In genomic region chr6:166342293-166343156, GRCh38 we compare ENCODE assay signal across 8 cellular contexts. TPM values are rescaled to one million over a fixed set of nuclear protein-coding genes. Genes with fewer than 3 reads are reported as not detected.
A peak's percentile ranks its signal among the peaks of the same experiment; 100 is the strongest.
DNase-seq lines count a peak whose midpoint lies in the region; ATAC-seq, FAIRE-seq and TF ChIP-seq lines count a peak whose summit lies in the region.

Gene SFT2D1 (minus strand): TSS chr6:166342545. CDS start chr6:166342481, 64 bp downstream.

- peaks cover 46% of the 10 kb centered on the region for H3K79me2 ChIP-seq in endothelial cell of umbilical vein (ENCODE audit: control insufficient read depth, insufficient read depth, low read length)

- H3K9me3 ChIP-seq in CD8-positive, alpha-beta memory T cell (ENCODE audit: low read length): no peaks in the 10 kb centered on the region
- H3K9me3 ChIP-seq in NT2/D1 (ENCODE audit: insufficient read depth, low read length): no peaks in the 10 kb centered on the region
- H3K9me3 ChIP-seq in endothelial cell of umbilical vein (replicated peaks; ENCODE audit: control insufficient read depth, insufficient read depth, low read length): no peaks in the 10 kb centered on the region

- intact Hi-C loops in endothelial cell of umbilical vein (cut with micrococcal nuclease): loop anchor here (1.0 to 5.0 kb wide), 4 partner anchors 23 to 285 kb away; partner anchors contain the start of gene RPS6KA2

- H3K36me3 Mint-ChIP-seq in CD8-positive, alpha-beta memory T cell: peaks cover 0 to 17% (median 1%) of the 10 kb centered on the region in 3 donors

- dilution Hi-C loops in endothelial cell of umbilical vein (cut with MboI; ENCODE audit: extremely low pct_ligation_motif_present, low sequenced_read_pairs): no loop called here

- H3K27me3 ChIP-seq in CD8-positive, alpha-beta memory T cell (ENCODE audit: insufficient read depth, low read length, poor library complexity, severe bottlenecking): no peaks in the 10 kb centered on the region
- H3K27me3 ChIP-seq in NT2/D1 (ENCODE audit: insufficient read depth, insufficient read length) (no peaks in the 10 kb centered on the region), endothelial cell of umbilical vein (ENCODE audit: control insufficient read depth in 2 of 2, insufficient read depth in 2 of 2, low read length in 2 of 2) (peaks cover 2 to 4% of the 10 kb centered on the region in 2 experiments)

- peaks cover 0 to 3% of the 10 kb centered on the region in 2 donors for H3K27me3 Mint-ChIP-seq in CD8-positive, alpha-beta memory T cell

- H3K4me1 ChIP-seq in CD8-positive, alpha-beta memory T cell (ENCODE audit: insufficient read depth, low read length): peaks cover 47% of the 10 kb centered on the region
- H3K4me1 ChIP-seq in NT2/D1 (ENCODE audit: insufficient read depth, insufficient read length) (no peaks in the 10 kb centered on the region), endothelial cell of umbilical vein (ENCODE audit: control insufficient read depth, extremely low read depth, insufficient read depth, low read length) (peaks cover 13% of the 10 kb centered on the region)

- TF ChIP-seq POLR2A in endothelial cell of umbilical vein (IDR thresholded peaks at IDR 0.05; ENCODE audit: low read depth, low read length): peak; percentile 96

- TF ChIP-seq CTCF in endothelial cell of umbilical vein (IDR thresholded peaks at IDR 0.05; ENCODE audit: extremely low read depth in 1 of 2, insufficient read depth in 1 of 2, low read depth in 1 of 2, low read length in 2 of 2): no peak

- BruUV-seq in endothelial cell of umbilical vein (replicated peaks; lab: Mats Ljungman, UMichigan): TSS peak; percentile 91

- H4K20me1 ChIP-seq in endothelial cell of umbilical vein (replicated peaks; ENCODE audit: control insufficient read depth, extremely low read depth, insufficient read depth, low read length): no peaks in the 10 kb centered on the region

- CTCF ChIA-PET in CD8-positive, alpha-beta memory T cell (lab: Charles Lee): interaction anchor here (0.7 to 1.3 kb wide), 6 partner anchors 32 to 62 kb away, joined by 3 to 5 read pairs (median 3); no protein-coding TSS in a partner anchor
- CTCF ChIA-PET in endothelial cell of umbilical vein (lab: Charles Lee): interaction anchor here (0.9 to 2.2 kb wide), 4 partner anchors 18 to 58 kb away, joined by 3 to 16 read pairs (median 4); no protein-coding TSS in a partner anchor

- H3K4me3 Mint-ChIP-seq in CD8-positive, alpha-beta memory T cell: peak within 1 kb of the TSS; percentile 87 to 94 (median 89)

- H2AFZ ChIP-seq in endothelial cell of umbilical vein (ENCODE audit: low read depth, low read length): peak within 1 kb of the TSS; percentile 99

- DNase-seq in CD8-positive, alpha-beta memory T cell: peak; percentile 54 to 81 (median 69)
- peak; percentile 42 for DNase-seq in NT2/D1 (ENCODE audit: low read depth, low spot score)
- peak; percentile 68 for DNase-seq in activated CD8-positive, alpha-beta memory T cell treated with anti-CD3 and anti-CD28 coated beads, Interleukin-2, amount 50 U/mL, for 24 hours (ENCODE audit: extremely low read depth)
- DNase-seq in endothelial cell of umbilical vein (ENCODE audit: low read depth, low spot score): peak; percentile 89
- DNase-seq in middle frontal gyrus (ENCODE audit: extremely low spot score, low spot score): peak; percentile 53
- peak; percentile 64 to 65 for DNase-seq in stimulated activated CD8-positive, alpha-beta memory T cell treated with anti-CD3 and anti-CD28 coated beads, Interleukin-2, amount 100 ng/mL, for 1 hour (ENCODE audit: low read depth in 2 of 2)

- H3K36me3 ChIP-seq in CD8-positive, alpha-beta memory T cell (ENCODE audit: insufficient read depth, low read length): no peaks in the 10 kb centered on the region
- H3K36me3 ChIP-seq in NT2/D1 (ENCODE audit: insufficient read depth, insufficient read length, low read length) (peaks cover 33% of the 10 kb centered on the region), endothelial cell of umbilical vein (ENCODE audit: control insufficient read depth in 2 of 2, extremely low read depth in 1 of 2, insufficient read depth in 2 of 2, low read length in 2 of 2) (no peaks in the 10 kb centered on the region)

- peak within 1 kb of the TSS; percentile 76 for H3K4me3 ChIP-seq in CD8-positive, alpha-beta memory T cell (ENCODE audit: low read length)
- H3K4me3 ChIP-seq in NT2/D1 (ENCODE audit: insufficient read length, low read depth) (peak within 1 kb of the TSS; percentile 87), endothelial cell of umbilical vein (replicated peaks in 1 of 3; ENCODE audit: insufficient read depth in 1 of 3, low read depth in 1 of 3, low read length in 3 of 3) (peak within 1 kb of the TSS; percentile 79 to 99 (median 93))

- H3K4me1 Mint-ChIP-seq in CD8-positive, alpha-beta memory T cell: peaks cover 10 to 16% (median 14%) of the 10 kb centered on the region in 3 donors

- ATAC-seq in GM19452 (IDR thresholded peaks at IDR 0.05; ENCODE audit: unreplicated experiment) (peak; percentile 93), HG03575 (IDR thresholded peaks at IDR 0.05; ENCODE audit: extremely low read depth, insufficient number of reproducible peaks, low FRiP score, unreplicated experiment) (peak; percentile 67)

- peak within 1 kb of the TSS; percentile 96 for H3K4me2 ChIP-seq in endothelial cell of umbilical vein (ENCODE audit: insufficient read depth, low read length)

- POLR2A ChIA-PET in CD8-positive, alpha-beta memory T cell (lab: Charles Lee): interaction anchor here (0.7 kb wide), 1 partner anchor 55 kb away, joined by 3 read pairs; no protein-coding TSS in a partner anchor
- POLR2A ChIA-PET in endothelial cell of umbilical vein (lab: Charles Lee): interaction anchor here (0.7 kb wide), 1 partner anchor 1947 kb away, joined by 3 read pairs; no protein-coding TSS in a partner anchor

- peak; percentile 92 for FAIRE-seq in endothelial cell of umbilical vein (lab: Jason Lieb, UNC)

- H3K9ac ChIP-seq in NT2/D1 (ENCODE audit: insufficient read length, low read depth) (peak within 1 kb of the TSS; percentile 96), endothelial cell of umbilical vein (replicated peaks; ENCODE audit: extremely low read depth, insufficient read depth, low read length) (peak within 1 kb of the TSS; percentile 99)

- no peaks in the 10 kb centered on the region for H3K9me1 ChIP-seq in endothelial cell of umbilical vein (replicated peaks; ENCODE audit: control insufficient read depth, extremely low read depth, insufficient read depth, low read length)

- H3K27ac Mint-ChIP-seq in CD8-positive, alpha-beta memory T cell: peak within 1 kb of the TSS; percentile 81 to 93 (median 88)

- no peaks in the 10 kb centered on the region for H3K9me3 Mint-ChIP-seq in CD8-positive, alpha-beta memory T cell

- H3K27ac ChIP-seq in CD8-positive, alpha-beta memory T cell (ENCODE audit: low read depth, low read length): peak within 1 kb of the TSS; percentile 92
- H3K27ac ChIP-seq in endothelial cell of umbilical vein (ENCODE audit: insufficient read depth, low read depth, low read length): peak within 1 kb of the TSS; percentile 95

TF ChIP-seq in endothelial cell of umbilical vein, 7 proteins besides CTCF, POLR2A, EP300 and RAD21:
- TF ChIP-seq MYC (IDR thresholded peaks at IDR 0.05; ENCODE audit: low read depth, low read length): no peak
- TF ChIP-seq POLR2AphosphoS5 (IDR thresholded peaks at IDR 0.05; ENCODE audit: insufficient read depth, low read depth, low read length): peak; percentile 96

RNA-seq across cellular contexts. Expression of gene SFT2D1, which starts in this region (rescaled TPM):
- total RNA-seq in CD8-positive, alpha-beta memory T cell: 10 to 100 TPM; 54.0 to 60.9 TPM
- polyA plus RNA-seq in CD8-positive, alpha-beta memory T cell: 43.3 TPM
- 21.2 and 22.9 TPM in 2 replicates for total RNA-seq in endothelial cell of umbilical vein
- polyA plus RNA-seq in endothelial cell of umbilical vein: 24.3 and 30.6 TPM in 2 replicates
- polyA plus RNA-seq in endothelial cell of umbilical vein (2011; cell fraction: cytosol; rRNA removed): 17.3 and 17.6 TPM in 2 replicates
- 16.5 and 23.4 TPM in 2 replicates for polyA plus RNA-seq in endothelial cell of umbilical vein (2011; cell fraction: nucleus; rRNA removed)
- polyA plus RNA-seq in endothelial cell of umbilical vein (2012): 18.6 and 26.7 TPM in 2 replicates
- polyA minus RNA-seq in endothelial cell of umbilical vein: 11.8 and 12.2 TPM in 2 replicates
- 8.2 TPM for polyA minus RNA-seq in endothelial cell of umbilical vein (2011; cell fraction: cytosol; rRNA and poly(A)+ RNA removed)
- polyA minus RNA-seq in endothelial cell of umbilical vein (2011; cell fraction: nucleus; rRNA and poly(A)+ RNA removed): 10.5 and 11.9 TPM in 2 replicates

Comparison
In these comparisons a context has a peak if more than half of its experiments do, and no peak if none do; other contexts are left out.
1. Peak in every context shown above with its lines: DNase-seq, ATAC-seq, H3K4me3 ChIP-seq and H3K27ac ChIP-seq.